In genomic region chr5:73452215-73452614, GRCh38 we compare ENCODE assay signal across 18 cellular contexts. TPM values are rescaled to one million over a fixed set of nuclear protein-coding genes. Genes with fewer than 3 reads are reported as not detected.
A peak's percentile ranks its signal among the peaks of the same experiment; 100 is the strongest.
DNase-seq lines count a peak whose midpoint lies in the region; ATAC-seq, FAIRE-seq and TF ChIP-seq lines count a peak whose summit lies in the region.
"Had no signal": no experiment of that assay in that cellular context is flagged by ENCODE, and none has a peak within 500 bp of the region (broad histone marks: within the 10 kb centered on the region; RNA-seq: fewer than 3 reads in every experiment).

No MANE protein-coding gene starts in this region.

- no peak for ATAC-seq in natural killer cell treated with Interleukin-12 subunit alpha and Interleukin-12 subunit beta and Interleukin-15 and Interleukin-18, amount 100 ng/mL, for 72 hours
- ATAC-seq in HG02981 (IDR thresholded peaks at IDR 0.05; ENCODE audit: unreplicated experiment), result no peak
- ATAC-seq in GM21526 (IDR thresholded peaks at IDR 0.05; ENCODE audit: low FRiP score, unreplicated experiment), result no peak

- H2BK15ac ChIP-seq in H1 (ENCODE audit: low read length), result no peak overlapping the region

- no peak overlapping the region for H3K27ac Mint-ChIP-seq in Caco-2 (ENCODE audit: unreplicated experiment)
- H3K27ac Mint-ChIP-seq in natural killer cell treated with Interleukin-12 subunit alpha and Interleukin-12 subunit beta and Interleukin-15 and Interleukin-18, amount 100 ng/mL, for 72 hours, result no peak overlapping the region
- H3K27ac Mint-ChIP-seq: HFFc6 had no signal

- no peak overlapping the region for H4K91ac ChIP-seq in H1 (replicated peaks; ENCODE audit: insufficient read length, low read length)

- H4K5ac ChIP-seq in H1 (ENCODE audit: insufficient read length, low read depth, low read length), result no peak overlapping the region

- H3K36me3 Mint-ChIP-seq in Caco-2 (ENCODE audit: insufficient read depth, unreplicated experiment), result no peaks in the 10 kb centered on the region
- peaks cover 8% of the 10 kb centered on the region for H3K36me3 Mint-ChIP-seq in natural killer cell treated with Interleukin-12 subunit alpha and Interleukin-12 subunit beta and Interleukin-15 and Interleukin-18, amount 100 ng/mL, for 72 hours

- H3K27me3 ChIP-seq in Caco-2 (replicated peaks; ENCODE audit: control insufficient read depth, insufficient read depth, low read length) (peaks cover 5% of the 10 kb centered on the region), HUES6 (ENCODE audit: control insufficient read depth, insufficient read depth, low read length) (peaks cover 67% of the 10 kb centered on the region), H1 (replicated peaks in 1 of 4; ENCODE audit: control insufficient read depth in 3 of 4, extremely low read depth in 1 of 4, insufficient read depth in 3 of 4, low read length in 3 of 4) (peaks cover 49 to 64% (median 58%) of the 10 kb centered on the region in 4 experiments), Karpas-422 (ENCODE audit: low read length) (no peaks in the 10 kb centered on the region; the same call in 1 of the 2 replicates)

- no peak overlapping the region for H3K23ac ChIP-seq in H1 (ENCODE audit: insufficient read length)

- 71 to 100% methylated on average over 1 to 6 of the region's 6 CpGs for WGBS in H1 (ENCODE audit: extremely low coverage in 1 of 2, insufficient coverage in 1 of 2, insufficient read length in 1 of 2, insufficient replicate concordance in 2 of 2, low coverage in 1 of 2, low lambda C conversion rate in 2 of 2, missing lambda C conversion rate in 1 of 2), 2 experiments

- no peak overlapping the region for H2BK120ac ChIP-seq in H1 (replicated peaks; ENCODE audit: low read depth, low read length)

- H3K79me1 ChIP-seq in H1 (ENCODE audit: low read depth, low read length), result no peaks in the 10 kb centered on the region

- BruUV-seq in Caco-2 (replicated peaks; lab: Mats Ljungman, UMichigan), result no TSS peak

- no peak for FAIRE-seq in H1 (lab: Jason Lieb, UNC)
- FAIRE-seq: HTR-8/SVneo had no signal

- no peak for TF ChIP-seq POLR2A in H1 (IDR thresholded peaks at IDR 0.05; ENCODE audit: control extremely low read depth in 1 of 2, low read depth in 2 of 2, low read length in 2 of 2)

- H3K9ac ChIP-seq in HUES6 (ENCODE audit: low read length) (no peak overlapping the region), H1 (replicated peaks in 1 of 4; ENCODE audit: extremely low read depth in 1 of 4, low read depth in 3 of 4, low read length in 3 of 4) (no peak overlapping the region), Karpas-422 (ENCODE audit: low read length) (no peak overlapping the region)

- no peak overlapping the region for H3K4ac ChIP-seq in H1 (replicated peaks; ENCODE audit: insufficient read length, low read depth, low read length)

- intact Hi-C loops in Caco-2 (cut with micrococcal nuclease; ENCODE audit: unreplicated experiment), result loop anchor here (5.0 to 10.0 kb wide), 3 partner anchors 85 to 527 kb away; no protein-coding TSS in a partner anchor

- H2BK5ac ChIP-seq in H1 (ENCODE audit: low read depth, low read length), result no peak overlapping the region

- H3K9me3 ChIP-seq in Caco-2, result no peaks in the 10 kb centered on the region
- no peaks in the 10 kb centered on the region for H3K9me3 ChIP-seq in HUES6 (ENCODE audit: control insufficient read depth, insufficient read depth, low read depth, low read length)
- peaks cover 0 to 3% of the 10 kb centered on the region in 2 experiments; a peak in 1 of 4 replicates for H3K9me3 ChIP-seq in H1 (ENCODE audit: insufficient read depth in 2 of 2, low read depth in 1 of 2, low read length in 1 of 2)
- no peaks in the 10 kb centered on the region for H3K9me3 ChIP-seq in Karpas-422 (ENCODE audit: low read length)
- H3K9me3 ChIP-seq: SK-N-SH had no signal

- no peak overlapping the region for H3K14ac ChIP-seq in H1 (ENCODE audit: insufficient read length)

- peaks cover 4% of the 10 kb centered on the region; the same call in 1 of the 2 replicates for H3K4me1 ChIP-seq in Caco-2
- peaks cover 20% of the 10 kb centered on the region for H3K4me1 ChIP-seq in HUES6 (ENCODE audit: control insufficient read depth, insufficient read depth, low read length)
- peaks cover 4 to 10% (median 9%) of the 10 kb centered on the region in 4 experiments; a peak in 6 of 7 replicates for H3K4me1 ChIP-seq in H1 (replicated peaks in 1 of 4; ENCODE audit: control insufficient read depth in 3 of 4, insufficient read depth in 4 of 4, low read length in 3 of 4)
- H3K4me1 ChIP-seq in Karpas-422 (ENCODE audit: low read length), result peaks cover 12% of the 10 kb centered on the region

- no peak overlapping the region for H2BK20ac ChIP-seq in H1 (ENCODE audit: low read length)

- H4K8ac ChIP-seq in H1 (ENCODE audit: extremely low read depth, insufficient read depth, low read length), result no peak overlapping the region

- H3K56ac ChIP-seq in H1 (replicated peaks; ENCODE audit: insufficient read length, low read depth, low read length), result no peak overlapping the region

- CTCF ChIA-PET in Caco-2 (lab: Charles Lee) (no interaction called here), H1 (lab: Charles Lee; ENCODE audit: partially characterized antibody) (no interaction called here)

- H3K18ac ChIP-seq in H1 (ENCODE audit: extremely low read depth, low read length), result 0 out of 2 replicates have a peak overlapping the region, but pooled peaks have one; percentile 48

- H2BK12ac ChIP-seq in H1 (ENCODE audit: low read depth, low read length), result no peak overlapping the region

- no peak for TF ChIP-seq EP300 in H1 (IDR thresholded peaks at IDR 0.05; ENCODE audit: borderline replicate concordance in 1 of 2, low read depth in 2 of 2, low read length in 2 of 2)

- POLR2A ChIA-PET in Caco-2 (lab: Charles Lee) (no interaction called here), H1 (lab: Charles Lee; ENCODE audit: partially characterized antibody) (no interaction called here)

- TF ChIP-seq CTCF in Caco-2 (IDR thresholded peaks at IDR 0.05; ENCODE audit: insufficient read depth in 1 of 2, low read depth in 1 of 2, low read length in 1 of 2, severe bottlenecking in 1 of 2, unreplicated experiment in 1 of 2) (no peak), H1 (IDR thresholded peaks at IDR 0.05; ENCODE audit: control extremely low read depth in 1 of 3, insufficient read depth in 1 of 3, low read depth in 1 of 3, low read length in 3 of 3) (no peak)

- H3K79me2 ChIP-seq in H1 (ENCODE audit: control insufficient read depth in 1 of 2, insufficient read depth in 2 of 2, low read length in 2 of 2) (no peaks in the 10 kb centered on the region), Karpas-422 (ENCODE audit: low read length) (no peaks in the 10 kb centered on the region)

- peak overlapping the region; percentile 44 for H3K4me3 Mint-ChIP-seq in Caco-2 (ENCODE audit: unreplicated experiment)
- peak overlapping the region; percentile 19 for H3K4me3 Mint-ChIP-seq in natural killer cell treated with Interleukin-12 subunit alpha and Interleukin-12 subunit beta and Interleukin-15 and Interleukin-18, amount 100 ng/mL, for 72 hours
- H3K4me3 Mint-ChIP-seq: HFFc6 had no signal

- H3K36me3 ChIP-seq in Caco-2 (ENCODE audit: control insufficient read depth, insufficient read depth, low read length), result no peaks in the 10 kb centered on the region
- H3K36me3 ChIP-seq in HUES6 (ENCODE audit: control insufficient read depth, insufficient read depth, low read length), result no peaks in the 10 kb centered on the region
- H3K36me3 ChIP-seq in H1 (ENCODE audit: control insufficient read depth in 2 of 4, insufficient read depth in 4 of 4, low read length in 3 of 4), result no peaks in the 10 kb centered on the region
- no peaks in the 10 kb centered on the region for H3K36me3 ChIP-seq in Karpas-422 (ENCODE audit: insufficient read depth, low read length)

- H3K27ac ChIP-seq in HUES6 (ENCODE audit: low read depth, low read length) (no peak overlapping the region), H1 (ENCODE audit: low read depth, low read length) (no peak overlapping the region), Karpas-422 (ENCODE audit: low read length) (no peak overlapping the region)

- no peaks in the 10 kb centered on the region for H3K9me2 ChIP-seq in Karpas-422 (replicated peaks; ENCODE audit: insufficient read depth, low read length)
- H3K9me2 ChIP-seq: SK-N-SH had no signal

- peaks cover 18% of the 10 kb centered on the region for H3K27me3 Mint-ChIP-seq in Caco-2 (ENCODE audit: insufficient read depth, unreplicated experiment)
- peaks cover 38 to 61% of the 10 kb centered on the region in 2 donors for H3K27me3 Mint-ChIP-seq in natural killer cell treated with Interleukin-12 subunit alpha and Interleukin-12 subunit beta and Interleukin-15 and Interleukin-18, amount 100 ng/mL, for 72 hours

- H3K23me2 ChIP-seq in H1 (ENCODE audit: low read depth, low read length), result peaks cover 10% of the 10 kb centered on the region; the same call in 1 of the 2 replicates

- peak overlapping the region; percentile 20; the same call in 1 of the 2 replicates for H2AK5ac ChIP-seq in H1 (ENCODE audit: low read depth, low read length)

- H3K4me2 ChIP-seq in H1 (ENCODE audit: insufficient read depth in 1 of 2, low read depth in 2 of 2, low read length in 2 of 2) (peak overlapping the region; percentile 59 to 84), Karpas-422 (ENCODE audit: low read depth, low read length, poor library complexity, severe bottlenecking) (no peak overlapping the region)

- H3K4me3 ChIP-seq in Caco-2 (ENCODE audit: low read depth, low read length) (no peak overlapping the region), HUES6 (ENCODE audit: low read depth, low read length) (peak overlapping the region; percentile 64), H1 (ENCODE audit: extremely low read depth in 1 of 4, insufficient read depth in 2 of 4, low read depth in 3 of 4, low read length in 4 of 4) (peak overlapping the region in 1 of 4 experiments; percentile 68; a peak in 2 of 8 replicates), Karpas-422 (ENCODE audit: low read length) (no peak overlapping the region)

- no peak for TF ChIP-seq RAD21 in H1 (IDR thresholded peaks at IDR 0.05 in 1 of 2, conservative IDR thresholded peaks at IDR 0.05 in 1 of 2; ENCODE audit: low read depth in 2 of 2, low read length in 2 of 2)

- no peaks in the 10 kb centered on the region for H3K9me3 Mint-ChIP-seq in Caco-2 (ENCODE audit: unreplicated experiment)
- H3K9me3 Mint-ChIP-seq in natural killer cell treated with Interleukin-12 subunit alpha and Interleukin-12 subunit beta and Interleukin-15 and Interleukin-18, amount 100 ng/mL, for 72 hours, result peaks cover 3% of the 10 kb centered on the region
- H3K9me3 Mint-ChIP-seq: HFFc6 had no signal

- H4K20me1 ChIP-seq in H1 (replicated peaks in 1 of 2; ENCODE audit: control insufficient read depth in 1 of 2, insufficient read depth in 2 of 2, low read length in 2 of 2) (peaks cover 0 to 5% of the 10 kb centered on the region in 2 experiments), Karpas-422 (ENCODE audit: insufficient read depth, low read depth, low read length) (no peaks in the 10 kb centered on the region; the same call in 1 of the 2 replicates)

- H3K4me1 Mint-ChIP-seq in Caco-2 (ENCODE audit: low read depth, unreplicated experiment), result no peaks in the 10 kb centered on the region
- H3K4me1 Mint-ChIP-seq in natural killer cell treated with Interleukin-12 subunit alpha and Interleukin-12 subunit beta and Interleukin-15 and Interleukin-18, amount 100 ng/mL, for 72 hours (ENCODE audit: low read depth in 2 of 2), result peaks cover 14 to 16% of the 10 kb centered on the region in 2 donors

- H2AFZ ChIP-seq in H1 (ENCODE audit: low read length), result no peak overlapping the region
- H2AFZ ChIP-seq in Karpas-422 (ENCODE audit: low read length), result no peak overlapping the region

- DNase-seq in Caco-2 (no peak), H1 (ENCODE audit: low read depth in 1 of 2, low spot score in 2 of 2) (no peak), NCI-H1694 (lab: John Stamatoyannopoulos, UW) (no peak), Karpas-422 (no peak)
- no peak for DNase-seq in natural killer cell treated with Interleukin-12 subunit alpha and Interleukin-12 subunit beta and Interleukin-15 and Interleukin-18, amount 100 ng/mL, for 72 hours (ENCODE audit: low spot score)
- DNase-seq: DMS 273 treated with DMSO at 0.1 percent for 48 hours, HFFc6, KG1, NCI-H1092 treated with DMSO at 0.1 percent for 48 hours, NCI-H187, NCI-H446 treated with DMSO at 0.1 percent for 48 hours, NCI-H748 treated with DMSO at 0.1 percent for 48 hours, Right ventricle myocardium superior, SK-N-SH had no signal

RNA-seq across cellular contexts. Expression of gene FOXD1, which starts 3.6 kb away (rescaled TPM):
- total RNA-seq in Caco-2 (2022), result 2.8 and 3.1 TPM in 2 replicates
- 0.73 and 1.1 TPM in 2 replicates for total RNA-seq in H1 (2021; fragmentation: NEBNext Ultra II Directional; extraction: Animal tissue kit (Norgen Biotek cat#: 25700))
- 0.11 and 0.17 TPM in 2 replicates for polyA plus RNA-seq in H1 (2011; rRNA removed)
- 0.16 TPM for polyA plus RNA-seq in H1 (2011; cell fraction: cytosol; rRNA removed)
- 0.23 TPM for polyA plus RNA-seq in H1 (2011; cell fraction: nucleus; rRNA removed)
- 0.23 to 0.39 TPM (median 0.29 TPM) in 4 replicates for polyA plus RNA-seq in H1 (2012, experiment 1 of 2)
- polyA plus RNA-seq in H1 (2012, experiment 2 of 2), result 0.47 TPM
- polyA plus RNA-seq in H1 (2013, experiment 1 of 2), result 0.34 TPM
- 0.40 TPM for polyA plus RNA-seq in H1 (2013, experiment 2 of 2)
- polyA minus RNA-seq in H1 (2011; rRNA and poly(A)+ RNA removed), result not detected in 2 replicates
- not detected for polyA minus RNA-seq in H1 (2011; cell fraction: cytosol; rRNA and poly(A)+ RNA removed)
- polyA minus RNA-seq in H1 (2011; cell fraction: nucleus; rRNA and poly(A)+ RNA removed), result not detected
- total RNA-seq in natural killer cell treated with Interleukin-12 subunit alpha and Interleukin-12 subunit beta and Interleukin-15 and Interleukin-18, amount 100 ng/mL, for 72 hours, result 1 to 10 TPM; 1.5 to 2.0 TPM
- total RNA-seq in Karpas-422 (2014; rRNA removed; shearing (Covaris generic); ENCODE audit: low replicate concordance), result 0.54 and 0.97 TPM in 2 replicates
- total RNA-seq: Right ventricle myocardium superior had no signal

RNA-seq across cellular contexts. Expression of gene BTF3, which starts 46.0 kb away (rescaled TPM):
- 653 and 704 TPM in 2 replicates for total RNA-seq in Caco-2 (2022)
- 754 and 760 TPM in 2 replicates for total RNA-seq in H1 (2021; fragmentation: NEBNext Ultra II Directional; extraction: Animal tissue kit (Norgen Biotek cat#: 25700))
- 228 and 396 TPM in 2 replicates for polyA plus RNA-seq in H1 (2011; rRNA removed)
- 534 TPM for polyA plus RNA-seq in H1 (2011; cell fraction: cytosol; rRNA removed)
- polyA plus RNA-seq in H1 (2011; cell fraction: nucleus; rRNA removed), result 231 TPM
- 763 to 1,151 TPM (median 803 TPM) in 4 replicates for polyA plus RNA-seq in H1 (2012, experiment 1 of 2)
- polyA plus RNA-seq in H1 (2012, experiment 2 of 2), result 415 TPM
- 1,514 TPM for polyA plus RNA-seq in H1 (2013, experiment 1 of 2)
- polyA plus RNA-seq in H1 (2013, experiment 2 of 2), result 1,491 TPM
- 244 and 380 TPM in 2 replicates for polyA minus RNA-seq in H1 (2011; rRNA and poly(A)+ RNA removed)
- polyA minus RNA-seq in H1 (2011; cell fraction: cytosol; rRNA and poly(A)+ RNA removed), result 245 TPM
- 134 TPM for polyA minus RNA-seq in H1 (2011; cell fraction: nucleus; rRNA and poly(A)+ RNA removed)
- total RNA-seq in natural killer cell treated with Interleukin-12 subunit alpha and Interleukin-12 subunit beta and Interleukin-15 and Interleukin-18, amount 100 ng/mL, for 72 hours, result 100 to 1,000 TPM; 426 to 537 TPM
- 435 and 600 TPM in 2 replicates for total RNA-seq in Karpas-422 (2014; rRNA removed; shearing (Covaris generic); ENCODE audit: low replicate concordance)
